Comparison of ENCODE assay signal across 14 cellular contexts in genomic region chr3:171446801-171447578, GRCh38. TPM values are rescaled to one million over a fixed set of nuclear protein-coding genes. Genes with fewer than 3 reads are reported as not detected.
DNase-seq lines count a peak whose midpoint lies in the region; ATAC-seq and TF ChIP-seq lines count a peak whose summit lies in the region.
"Had no signal": no experiment of that assay in that cellular context is flagged by ENCODE, and none has a peak within 500 bp of the region (broad histone marks: within the 10 kb centered on the region; RNA-seq: fewer than 3 reads in every experiment).

No MANE protein-coding gene starts in this region.

- intact Hi-C loops in adrenal gland (cut with DNase I): no loop called here

- no peak for TF ChIP-seq CTCF in adrenal gland (IDR thresholded peaks at IDR 0.05)

- peaks cover 36% of the 10 kb centered on the region for H3K4me1 ChIP-seq in CD4-positive, CD25-positive, alpha-beta regulatory T cell (ENCODE audit: control insufficient read depth, insufficient read depth, low read length, poor library complexity, severe bottlenecking)
- peaks cover 0 to 6% of the 10 kb centered on the region in 2 donors for H3K4me1 ChIP-seq in adrenal gland (replicated peaks in 1 of 2)

- no peak overlapping the region for H3K27ac ChIP-seq in CD4-positive, CD25-positive, alpha-beta regulatory T cell (ENCODE audit: insufficient read depth, low read length, poor library complexity, severe bottlenecking)
- no peak overlapping the region for H3K27ac ChIP-seq in adrenal gland

- peaks cover 18% of the 10 kb centered on the region for H3K36me3 Mint-ChIP-seq in CD4-positive, CD25-positive, alpha-beta regulatory T cell

- ATAC-seq in CD4-positive, CD25-positive, alpha-beta regulatory T cell (ENCODE audit: low read depth in 2 of 2): no peak
- ATAC-seq in HG03095 (IDR thresholded peaks at IDR 0.05; ENCODE audit: unreplicated experiment) (no peak), GM18907 (IDR thresholded peaks at IDR 0.05; ENCODE audit: unreplicated experiment) (no peak)
- ATAC-seq: stimulated activated naive CD8-positive, alpha-beta T cell treated with anti-CD3 and anti-CD28 coated beads, Interleukin-15, Interleukin-2, amounts not matched to agents 100 U/mL and 50 U/mL, for 24 hours had no signal

- TF ChIP-seq POLR2A in adrenal gland (IDR thresholded peaks at IDR 0.05): no peak

- H3K27ac Mint-ChIP-seq in CD4-positive, CD25-positive, alpha-beta regulatory T cell: peak overlapping the region in 2 of 3 donors; percentile 15 to 77

- peaks cover 44 to 71% (median 54%) of the 10 kb centered on the region in 4 donors for H3K4me1 Mint-ChIP-seq in CD4-positive, CD25-positive, alpha-beta regulatory T cell

- peak overlapping the region in 3 of 4 donors; percentile 52 to 68 (median 55) for H3K4me3 Mint-ChIP-seq in CD4-positive, CD25-positive, alpha-beta regulatory T cell

- H3K9me3 ChIP-seq in CD4-positive, CD25-positive, alpha-beta regulatory T cell (ENCODE audit: control insufficient read depth in 2 of 2, low read length in 2 of 2): no peaks in the 10 kb centered on the region
- no peaks in the 10 kb centered on the region for H3K9me3 ChIP-seq in adrenal gland (replicated peaks in 1 of 3)
- H3K9me3 ChIP-seq: HAP-1 had no signal

- H3K27me3 Mint-ChIP-seq in CD4-positive, CD25-positive, alpha-beta regulatory T cell: no peaks in the 10 kb centered on the region

- H3K27me3 ChIP-seq in CD4-positive, CD25-positive, alpha-beta regulatory T cell (ENCODE audit: control insufficient read depth, insufficient read depth, low read length): no peaks in the 10 kb centered on the region
- H3K27me3 ChIP-seq in adrenal gland: no peaks in the 10 kb centered on the region

- peak overlapping the region; percentile 60 for H3K4me3 ChIP-seq in CD4-positive, CD25-positive, alpha-beta regulatory T cell (ENCODE audit: low read depth, low read length)
- H3K4me3 ChIP-seq in adrenal gland: no peak overlapping the region
- H3K4me3 ChIP-seq: HAP-1 had no signal

- DNase-seq in CD4-positive, CD25-positive, alpha-beta regulatory T cell: no peak
- DNase-seq in HS-5 (ENCODE audit: low read depth): peak; percentile 86
- peak in 6 of 7 donors; percentile 47 to 78 (median 58) for DNase-seq in adrenal gland
- peak; percentile 81 for DNase-seq in kidney tubule cell (ENCODE audit: low spot score)
- DNase-seq in Ammon's horn (ENCODE audit: low spot score): no peak
- DNase-seq in Kasumi-1 (lab: John Stamatoyannopoulos, UW): no peak
- DNase-seq: caudate nucleus; GDM1; glutamatergic neuron; mesendoderm; stimulated activated naive CD8-positive, alpha-beta T cell treated with anti-CD3 and anti-CD28 coated beads, Interleukin-15, Interleukin-2, amounts not matched to agents 100 U/mL and 50 U/mL, for 24 hours had no signal

- peaks cover 0 to 2% (median 0%) of the 10 kb centered on the region in 7 donors for H3K9me3 Mint-ChIP-seq in CD4-positive, CD25-positive, alpha-beta regulatory T cell

- 81 to 88% (median 86%) methylated on average over 12 of the region's 12 CpGs for WGBS in adrenal gland, 4 donors

- peaks cover 10% of the 10 kb centered on the region for H3K36me3 ChIP-seq in CD4-positive, CD25-positive, alpha-beta regulatory T cell (ENCODE audit: control insufficient read depth, insufficient read depth, low read length)
- no peaks in the 10 kb centered on the region for H3K36me3 ChIP-seq in adrenal gland (replicated peaks in 1 of 2)
- H3K36me3 ChIP-seq: HAP-1 had no signal

RNA-seq across cellular contexts. Expression of gene TNIK, which starts 13.2 kb away (rescaled TPM):
- total RNA-seq in CD4-positive, CD25-positive, alpha-beta regulatory T cell: 162 TPM
- polyA plus RNA-seq in CD4-positive, CD25-positive, alpha-beta regulatory T cell: 10 to 100 TPM; 14.7 to 26.7 (median 22.0) TPM
- total RNA-seq in adrenal gland: 10 to 100 TPM in 5 of 8 donors, 1 to 10 TPM in 3; 5.5 to 28.6 (median 14.7) TPM
- 1 to 10 TPM; 4.9 to 8.0 (median 6.9) TPM for polyA plus RNA-seq in adrenal gland

Comparison
In these comparisons a context has a peak if more than half of its experiments do, and no peak if none do; other contexts are left out.
1. DNase-seq: peak in HS-5 (single experiment), adrenal gland (6 of 7) and kidney tubule cell (single experiment); none in CD4-positive, CD25-positive, alpha-beta regulatory T cell (0 of 3), Ammon's horn (single experiment) and Kasumi-1 (0 of 2).